24 cellular contexts compared by ENCODE assay signal in the genomic region with DNA sequence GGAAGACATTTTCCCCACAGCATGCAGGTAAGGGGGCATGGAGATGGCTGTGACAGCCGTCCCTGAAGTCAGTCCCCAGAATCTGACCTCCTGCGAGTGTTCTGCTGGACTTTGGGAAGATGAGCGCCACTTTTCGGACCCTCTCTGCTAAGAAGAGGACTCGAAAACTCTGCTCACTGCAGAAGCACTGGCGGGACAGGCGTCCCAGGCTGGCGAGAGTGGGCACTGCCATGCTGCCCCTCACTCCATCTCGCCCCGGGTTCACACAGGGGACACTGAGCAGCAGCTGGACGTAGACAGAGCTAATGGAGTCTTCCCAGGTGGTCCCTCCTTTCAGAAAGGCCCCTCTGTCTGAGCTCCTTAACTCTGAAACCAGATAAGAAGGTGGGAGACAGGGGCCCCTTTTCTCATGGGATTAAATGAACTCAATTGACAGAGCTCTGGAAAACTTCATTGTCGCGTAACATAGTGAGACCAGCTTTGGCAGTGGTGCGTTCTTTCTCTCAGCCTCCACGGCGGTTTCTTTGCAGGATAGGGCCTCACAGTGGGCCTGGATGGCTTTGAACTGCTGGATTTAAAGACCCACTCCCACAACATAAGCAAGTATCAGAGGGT. TPM values are rescaled to one million over a fixed set of nuclear protein-coding genes. Genes with fewer than 3 reads are reported as not detected.
"Had no signal": no experiment of that assay in that cellular context is flagged by ENCODE, and none has a peak within 500 bp of the region (broad histone marks: within the 10 kb centered on the region; RNA-seq: fewer than 3 reads in every experiment).

No MANE protein-coding gene starts in this region.

- H3K36me3 ChIP-seq: heart left ventricle, ovary, stomach, thyroid gland, transverse colon, upper lobe of left lung, vagina had no signal

- H3K27me3 ChIP-seq: ovary, testis, thyroid gland, vagina had no signal

- H3K4me3 ChIP-seq: heart left ventricle, lung, ovary, skin epidermis, stomach, testis, thyroid gland, transverse colon, upper lobe of left lung, vagina had no signal

- DNase-seq: hypothalamus; islet precursor cell; naive thymus-derived CD8-positive, alpha-beta T cell; ovary; right cardiac atrium; stimulated activated CD4-positive, alpha-beta T cell treated with anti-CD3 and anti-CD28 coated beads, Interleukin-12 subunit alpha, Interleukin-12 subunit beta, amount 100 ng/mL, for 4 hours; stimulated activated CD4-positive, alpha-beta T cell treated with anti-CD3 and anti-CD28 coated beads, Interleukin-15, amount 100 ng/mL, for 24 hours; stimulated activated CD4-positive, alpha-beta T cell treated with anti-CD3 and anti-CD28 coated beads, Interleukin-2, amount 100 ng/mL, for 24 hours; stimulated activated CD4-positive, alpha-beta T cell treated with anti-CD3 and anti-CD28 coated beads, Interleukin-4, amount 100 ng/mL, for 1 hour; stimulated activated naive B cell treated with anti-CD40 and anti-IgM and Interleukin-4, amounts not matched to agents 10 μg/mL and 1 μg/mL and 100 μg/mL, for 72 hours; stimulated activated naive CD8-positive, alpha-beta T cell treated with anti-CD3 and anti-CD28 coated beads, Interleukin-15, Interleukin-2, amounts not matched to agents 100 U/mL and 50 U/mL, for 24 hours; stomach; testis; thyroid gland; transverse colon had no signal

- H3K9me3 ChIP-seq: heart left ventricle, ovary, stomach, testis, thyroid gland, transverse colon, upper lobe of left lung, vagina had no signal

- ATAC-seq: heart left ventricle; naive thymus-derived CD8-positive, alpha-beta T cell; right cardiac atrium; sciatic nerve; stimulated activated naive B cell treated with anti-CD40 and anti-IgM and Interleukin-4, amounts not matched to agents 10 μg/mL and 1 μg/mL and 100 μg/mL, for 72 hours; stimulated activated naive CD8-positive, alpha-beta T cell treated with anti-CD3 and anti-CD28 coated beads, Interleukin-15, Interleukin-2, amounts not matched to agents 100 U/mL and 50 U/mL, for 24 hours had no signal

- H3K27ac ChIP-seq: heart left ventricle, ovary, skin epidermis, testis, thyroid gland, transverse colon, vagina had no signal

RNA-seq across cellular contexts. Expression of a gene that starts 4.8 kb away (rescaled TPM):
- total RNA-seq: kidney epithelial cell; naive thymus-derived CD8-positive, alpha-beta T cell; pulmonary artery endothelial cell; renal cortical epithelial cell had no signal
- polyA plus RNA-seq: naive thymus-derived CD8-positive, alpha-beta T cell had no signal

RNA-seq across cellular contexts. Expression of a gene that starts 24.8 kb away (rescaled TPM):
- polyA plus RNA-seq: naive thymus-derived CD8-positive, alpha-beta T cell had no signal
